ENCODE assay signal across 1 cellular context in genomic region chr20:16729565-16730460, GRCh38.
TF ChIP-seq lines count a peak whose summit lies in the region.

Gene SNRPB2 (plus strand): TSS chr20:16730026. CDS start chr20:16731703, 1,677 bp downstream.

TF ChIP-seq in HepG2, 621 proteins besides CTCF, POLR2A, EP300 and RAD21 (continued from another document and continues in another):
- TF ChIP-seq KAT7 (CRISPR knock-in tag; IDR thresholded peaks at IDR 0.05; ENCODE audit: borderline replicate concordance) (peak; percentile 97), GABPB1 (CRISPR knock-in tag; IDR thresholded peaks at IDR 0.05) (peak; percentile 100), SALL1 (CRISPR knock-in tag; IDR thresholded peaks at IDR 0.05) (peak; percentile 98), SMAD3 (CRISPR knock-in tag; IDR thresholded peaks at IDR 0.05) (peak; percentile 99), ZNF121 (CRISPR knock-in tag; IDR thresholded peaks at IDR 0.05) (no peak; the same call in 1 of the 2 replicates), ZBTB3 (CRISPR knock-in tag; IDR thresholded peaks at IDR 0.05; ENCODE audit: borderline replicate concordance, low read depth) (peak; percentile 56; the same call in 1 of the 2 replicates), FOXK1 (CRISPR knock-in tag; IDR thresholded peaks at IDR 0.05; ENCODE audit: borderline replicate concordance, low read depth) (peak; percentile 99), SALL2 (CRISPR knock-in tag; IDR thresholded peaks at IDR 0.05) (peak; percentile 96), ZNF773 (CRISPR knock-in tag; IDR thresholded peaks at IDR 0.05; ENCODE audit: borderline replicate concordance) (0 out of 2 replicates have a peak, but pooled peaks have one; percentile 14), TBX3 (IDR thresholded peaks at IDR 0.05; ENCODE audit: borderline replicate concordance) (peak; percentile 43; the same call in 1 of the 2 replicates), ZNF205 (CRISPR knock-in tag; IDR thresholded peaks at IDR 0.05) (peak; percentile 95), CBFB (CRISPR knock-in tag; IDR thresholded peaks at IDR 0.05) (peak; percentile 98), CREB3 (CRISPR knock-in tag; IDR thresholded peaks at IDR 0.05) (peak; percentile 91; the same call in 1 of the 2 replicates), YEATS2 (CRISPR knock-in tag; IDR thresholded peaks at IDR 0.05; ENCODE audit: borderline replicate concordance) (peak; percentile 100), DMAP1 (CRISPR knock-in tag; IDR thresholded peaks at IDR 0.05) (peak; percentile 99), KDM4B (CRISPR knock-in tag; IDR thresholded peaks at IDR 0.05) (peak; percentile 99), ZNF44 (CRISPR knock-in tag; IDR thresholded peaks at IDR 0.05) (peak; percentile 92), SP1 (IDR thresholded peaks at IDR 0.05) (no peak), SP1 (CRISPR knock-in tag; IDR thresholded peaks at IDR 0.05) (peak; percentile 86), DDIT3 (CRISPR knock-in tag; IDR thresholded peaks at IDR 0.05) (peak; percentile 89; the same call in 1 of the 2 replicates), ZNF687 (CRISPR knock-in tag; IDR thresholded peaks at IDR 0.05) (peak; percentile 97), PCBP2 (optimal IDR thresholded peaks at IDR 0.05; ENCODE audit: low read depth, low read length, poor library complexity, severe bottlenecking) (peak; percentile 94), MYNN (CRISPR knock-in tag; IDR thresholded peaks at IDR 0.05; ENCODE audit: low read depth) (peak; percentile 98), HNRNPUL1 (IDR thresholded peaks at IDR 0.05; ENCODE audit: low read depth, low read length) (no peak), MAZ (IDR thresholded peaks at IDR 0.05; ENCODE audit: borderline replicate concordance, low read depth, low read length) (peak; percentile 44; the same call in 1 of the 2 replicates), MAZ (CRISPR knock-in tag; IDR thresholded peaks at IDR 0.05; ENCODE audit: low read depth) (peak; percentile 95), NCOA1 (CRISPR knock-in tag; IDR thresholded peaks at IDR 0.05) (peak; percentile 55; the same call in 1 of the 2 replicates), ZFX (CRISPR knock-in tag; IDR thresholded peaks at IDR 0.05; ENCODE audit: low read depth) (peak; percentile 100), JDP2 (CRISPR knock-in tag; IDR thresholded peaks at IDR 0.05; ENCODE audit: borderline replicate concordance) (no peak; the same call in 1 of the 2 replicates), SP2 (CRISPR knock-in tag; IDR thresholded peaks at IDR 0.05) (peak; percentile 81), ELF4 (CRISPR knock-in tag; IDR thresholded peaks at IDR 0.05; ENCODE audit: borderline replicate concordance) (peak; percentile 100), RXRA (CRISPR knock-in tag; IDR thresholded peaks at IDR 0.05) (peak; percentile 85), ZNF12 (CRISPR knock-in tag; IDR thresholded peaks at IDR 0.05) (peak; percentile 82; the same call in 1 of the 2 replicates), ZNF674 (CRISPR knock-in tag; IDR thresholded peaks at IDR 0.05; ENCODE audit: low read depth) (0 out of 2 replicates have a peak, but pooled peaks have one; percentile 90), NONO (IDR thresholded peaks at IDR 0.05) (no peak), NONO (CRISPR knock-in tag; conservative IDR thresholded peaks at IDR 0.05) (peak; percentile 97), ZZZ3 (CRISPR knock-in tag; IDR thresholded peaks at IDR 0.05; ENCODE audit: borderline replicate concordance) (peak; percentile 99; the same call in 1 of the 2 replicates), ZBTB21 (CRISPR knock-in tag; IDR thresholded peaks at IDR 0.05) (peak; percentile 69; the same call in 1 of the 2 replicates), SP4 (CRISPR knock-in tag; IDR thresholded peaks at IDR 0.05) (peak; percentile 91), MIER3 (CRISPR knock-in tag; IDR thresholded peaks at IDR 0.05; ENCODE audit: borderline replicate concordance) (peak; percentile 98; the same call in 1 of the 2 replicates), PHF20 (CRISPR knock-in tag; IDR thresholded peaks at IDR 0.05) (peak; percentile 100), SYNCRIP (IDR thresholded peaks at IDR 0.05; ENCODE audit: insufficient read depth, low read depth, low read length) (no peak), MIER2 (CRISPR knock-in tag; IDR thresholded peaks at IDR 0.05) (peak; percentile 90), AGO2 (optimal IDR thresholded peaks at IDR 0.05; ENCODE audit: low read depth, low read length) (peak; percentile 93)
- TF ChIP-seq, protein P1, sequence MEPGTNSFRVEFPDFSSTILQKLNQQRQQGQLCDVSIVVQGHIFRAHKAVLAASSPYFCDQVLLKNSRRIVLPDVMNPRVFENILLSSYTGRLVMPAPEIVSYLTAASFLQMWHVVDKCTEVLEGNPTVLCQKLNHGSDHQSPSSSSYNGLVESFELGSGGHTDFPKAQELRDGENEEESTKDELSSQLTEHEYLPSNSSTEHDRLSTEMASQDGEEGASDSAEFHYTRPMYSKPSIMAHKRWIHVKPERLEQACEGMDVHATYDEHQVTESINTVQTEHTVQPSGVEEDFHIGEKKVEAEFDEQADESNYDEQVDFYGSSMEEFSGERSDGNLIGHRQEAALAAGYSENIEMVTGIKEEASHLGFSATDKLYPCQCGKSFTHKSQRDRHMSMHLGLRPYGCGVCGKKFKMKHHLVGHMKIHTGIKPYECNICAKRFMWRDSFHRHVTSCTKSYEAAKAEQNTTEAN (CRISPR knock-in tag; conservative IDR thresholded peaks at IDR 0.05), result peak; percentile 85
- TF ChIP-seq, protein P2, sequence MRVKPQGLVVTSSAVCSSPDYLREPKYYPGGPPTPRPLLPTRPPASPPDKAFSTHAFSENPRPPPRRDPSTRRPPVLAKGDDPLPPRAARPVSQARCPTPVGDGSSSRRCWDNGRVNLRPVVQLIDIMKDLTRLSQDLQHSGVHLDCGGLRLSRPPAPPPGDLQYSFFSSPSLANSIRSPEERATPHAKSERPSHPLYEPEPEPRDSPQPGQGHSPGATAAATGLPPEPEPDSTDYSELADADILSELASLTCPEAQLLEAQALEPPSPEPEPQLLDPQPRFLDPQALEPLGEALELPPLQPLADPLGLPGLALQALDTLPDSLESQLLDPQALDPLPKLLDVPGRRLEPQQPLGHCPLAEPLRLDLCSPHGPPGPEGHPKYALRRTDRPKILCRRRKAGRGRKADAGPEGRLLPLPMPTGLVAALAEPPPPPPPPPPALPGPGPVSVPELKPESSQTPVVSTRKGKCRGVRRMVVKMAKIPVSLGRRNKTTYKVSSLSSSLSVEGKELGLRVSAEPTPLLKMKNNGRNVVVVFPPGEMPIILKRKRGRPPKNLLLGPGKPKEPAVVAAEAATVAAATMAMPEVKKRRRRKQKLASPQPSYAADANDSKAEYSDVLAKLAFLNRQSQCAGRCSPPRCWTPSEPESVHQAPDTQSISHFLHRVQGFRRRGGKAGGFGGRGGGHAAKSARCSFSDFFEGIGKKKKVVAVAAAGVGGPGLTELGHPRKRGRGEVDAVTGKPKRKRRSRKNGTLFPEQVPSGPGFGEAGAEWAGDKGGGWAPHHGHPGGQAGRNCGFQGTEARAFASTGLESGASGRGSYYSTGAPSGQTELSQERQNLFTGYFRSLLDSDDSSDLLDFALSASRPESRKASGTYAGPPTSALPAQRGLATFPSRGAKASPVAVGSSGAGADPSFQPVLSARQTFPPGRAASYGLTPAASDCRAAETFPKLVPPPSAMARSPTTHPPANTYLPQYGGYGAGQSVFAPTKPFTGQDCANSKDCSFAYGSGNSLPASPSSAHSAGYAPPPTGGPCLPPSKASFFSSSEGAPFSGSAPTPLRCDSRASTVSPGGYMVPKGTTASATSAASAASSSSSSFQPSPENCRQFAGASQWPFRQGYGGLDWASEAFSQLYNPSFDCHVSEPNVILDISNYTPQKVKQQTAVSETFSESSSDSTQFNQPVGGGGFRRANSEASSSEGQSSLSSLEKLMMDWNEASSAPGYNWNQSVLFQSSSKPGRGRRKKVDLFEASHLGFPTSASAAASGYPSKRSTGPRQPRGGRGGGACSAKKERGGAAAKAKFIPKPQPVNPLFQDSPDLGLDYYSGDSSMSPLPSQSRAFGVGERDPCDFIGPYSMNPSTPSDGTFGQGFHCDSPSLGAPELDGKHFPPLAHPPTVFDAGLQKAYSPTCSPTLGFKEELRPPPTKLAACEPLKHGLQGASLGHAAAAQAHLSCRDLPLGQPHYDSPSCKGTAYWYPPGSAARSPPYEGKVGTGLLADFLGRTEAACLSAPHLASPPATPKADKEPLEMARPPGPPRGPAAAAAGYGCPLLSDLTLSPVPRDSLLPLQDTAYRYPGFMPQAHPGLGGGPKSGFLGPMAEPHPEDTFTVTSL (CRISPR knock-in tag; IDR thresholded peaks at IDR 0.05; ENCODE audit: borderline replicate concordance), result peak; percentile 63; the same call in 1 of the 2 replicates
- TF ChIP-seq, protein P3, sequence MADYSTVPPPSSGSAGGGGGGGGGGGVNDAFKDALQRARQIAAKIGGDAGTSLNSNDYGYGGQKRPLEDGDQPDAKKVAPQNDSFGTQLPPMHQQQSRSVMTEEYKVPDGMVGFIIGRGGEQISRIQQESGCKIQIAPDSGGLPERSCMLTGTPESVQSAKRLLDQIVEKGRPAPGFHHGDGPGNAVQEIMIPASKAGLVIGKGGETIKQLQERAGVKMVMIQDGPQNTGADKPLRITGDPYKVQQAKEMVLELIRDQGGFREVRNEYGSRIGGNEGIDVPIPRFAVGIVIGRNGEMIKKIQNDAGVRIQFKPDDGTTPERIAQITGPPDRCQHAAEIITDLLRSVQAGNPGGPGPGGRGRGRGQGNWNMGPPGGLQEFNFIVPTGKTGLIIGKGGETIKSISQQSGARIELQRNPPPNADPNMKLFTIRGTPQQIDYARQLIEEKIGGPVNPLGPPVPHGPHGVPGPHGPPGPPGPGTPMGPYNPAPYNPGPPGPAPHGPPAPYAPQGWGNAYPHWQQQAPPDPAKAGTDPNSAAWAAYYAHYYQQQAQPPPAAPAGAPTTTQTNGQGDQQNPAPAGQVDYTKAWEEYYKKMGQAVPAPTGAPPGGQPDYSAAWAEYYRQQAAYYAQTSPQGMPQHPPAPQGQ (CRISPR knock-in tag; IDR thresholded peaks at IDR 0.05; ENCODE audit: borderline replicate concordance), result no peak; the same call in 1 of the 2 replicates
- TF ChIP-seq, protein P4, sequence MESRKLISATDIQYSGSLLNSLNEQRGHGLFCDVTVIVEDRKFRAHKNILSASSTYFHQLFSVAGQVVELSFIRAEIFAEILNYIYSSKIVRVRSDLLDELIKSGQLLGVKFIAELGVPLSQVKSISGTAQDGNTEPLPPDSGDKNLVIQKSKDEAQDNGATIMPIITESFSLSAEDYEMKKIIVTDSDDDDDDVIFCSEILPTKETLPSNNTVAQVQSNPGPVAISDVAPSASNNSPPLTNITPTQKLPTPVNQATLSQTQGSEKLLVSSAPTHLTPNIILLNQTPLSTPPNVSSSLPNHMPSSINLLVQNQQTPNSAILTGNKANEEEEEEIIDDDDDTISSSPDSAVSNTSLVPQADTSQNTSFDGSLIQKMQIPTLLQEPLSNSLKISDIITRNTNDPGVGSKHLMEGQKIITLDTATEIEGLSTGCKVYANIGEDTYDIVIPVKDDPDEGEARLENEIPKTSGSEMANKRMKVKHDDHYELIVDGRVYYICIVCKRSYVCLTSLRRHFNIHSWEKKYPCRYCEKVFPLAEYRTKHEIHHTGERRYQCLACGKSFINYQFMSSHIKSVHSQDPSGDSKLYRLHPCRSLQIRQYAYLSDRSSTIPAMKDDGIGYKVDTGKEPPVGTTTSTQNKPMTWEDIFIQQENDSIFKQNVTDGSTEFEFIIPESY (CRISPR knock-in tag; IDR thresholded peaks at IDR 0.05), result peak; percentile 76
- TF ChIP-seq, protein P5, sequence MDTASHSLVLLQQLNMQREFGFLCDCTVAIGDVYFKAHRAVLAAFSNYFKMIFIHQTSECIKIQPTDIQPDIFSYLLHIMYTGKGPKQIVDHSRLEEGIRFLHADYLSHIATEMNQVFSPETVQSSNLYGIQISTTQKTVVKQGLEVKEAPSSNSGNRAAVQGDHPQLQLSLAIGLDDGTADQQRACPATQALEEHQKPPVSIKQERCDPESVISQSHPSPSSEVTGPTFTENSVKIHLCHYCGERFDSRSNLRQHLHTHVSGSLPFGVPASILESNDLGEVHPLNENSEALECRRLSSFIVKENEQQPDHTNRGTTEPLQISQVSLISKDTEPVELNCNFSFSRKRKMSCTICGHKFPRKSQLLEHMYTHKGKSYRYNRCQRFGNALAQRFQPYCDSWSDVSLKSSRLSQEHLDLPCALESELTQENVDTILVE (CRISPR knock-in tag; IDR thresholded peaks at IDR 0.05), result peak; percentile 97
